In the genomic region with DNA sequence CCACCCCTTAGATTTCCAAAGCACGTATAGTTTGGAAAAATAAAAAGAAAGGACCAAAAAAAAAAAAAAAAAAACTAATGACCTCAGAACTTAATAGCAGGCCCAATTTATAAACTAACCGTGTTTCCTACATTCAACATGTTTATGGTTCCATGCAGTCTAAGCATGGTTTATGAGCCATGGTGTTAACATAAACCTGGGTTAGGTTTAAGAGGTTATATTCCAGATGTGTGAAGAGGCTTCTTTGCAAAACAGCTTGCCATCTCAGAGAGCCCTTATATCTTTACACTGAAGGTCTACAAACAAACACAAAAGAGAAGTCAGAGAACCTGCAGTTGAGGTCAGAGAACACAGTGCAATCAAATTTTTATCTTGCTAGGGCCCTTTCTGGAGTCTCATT, we compare ENCODE assay signal across 40 cellular contexts. TPM values are rescaled to one million over a fixed set of nuclear protein-coding genes. Genes with fewer than 3 reads are reported as not detected.
"Had no signal": no experiment of that assay in that cellular context is flagged by ENCODE, and none has a peak within 500 bp of the region (broad histone marks: within the 10 kb centered on the region; RNA-seq: fewer than 3 reads in every experiment).

No MANE protein-coding gene starts in this region.

- H3K4me1 ChIP-seq: adrenal gland, ascending aorta, body of pancreas, breast epithelium had no signal

- H3K4me1 Mint-ChIP-seq: activated naive CD4-positive, alpha-beta T cell treated with anti-CD3 and anti-CD28 coated beads, Interleukin-2, amount 10 ng/mL, durations not matched to agents 7 days and 5 days; activated naive CD4-positive, alpha-beta T cell treated with anti-CD3 and anti-CD28 coated beads, Interleukin-2, amount 50 U/mL, for 24 hours; activated naive CD8-positive, alpha-beta T cell treated with anti-CD3 and anti-CD28 coated beads for 36 hours; activated naive CD8-positive, alpha-beta T cell treated with anti-CD3 and anti-CD28 coated beads, Interleukin-2, amount 10 ng/mL, durations not matched to agents 7 days and 5 days; activated naive CD8-positive, alpha-beta T cell treated with anti-CD3 and anti-CD28 coated beads, Interleukin-2, amount 50 U/mL, for 24 hours; activated T-helper 17 cell treated with anti-CD3 and anti-CD28 coated beads, Interleukin-2, amount 50 U/mL, for 72 hours; brain; central memory CD8-positive, alpha-beta T cell had no signal

- H3K27ac ChIP-seq: adrenal gland, ascending aorta, body of pancreas, brain microvascular endothelial cell, breast epithelium, cardiac muscle cell had no signal

- H3K9me3 ChIP-seq: adrenal gland, ascending aorta, body of pancreas, breast epithelium had no signal

- DNase-seq: activated effector memory CD4-positive, alpha-beta T cell treated with anti-CD3 and anti-CD28 coated beads, Interleukin-2, amount 50 U/mL, for 16 hours; activated effector memory CD4-positive, alpha-beta T cell treated with Interleukin-2 at 50 U/mL for 16 hours; activated gamma-delta T cell; activated gamma-delta T cell treated with Interleukin-2 at 50 U/mL for 16 hours; activated naive CD4-positive, alpha-beta T cell; activated naive CD4-positive, alpha-beta T cell treated with anti-CD3 and anti-CD28 coated beads for 36 hours; activated naive CD4-positive, alpha-beta T cell treated with anti-CD3 and anti-CD28 coated beads, Interleukin-2, amount 10 ng/mL, durations not matched to agents 7 days and 5 days; activated naive CD4-positive, alpha-beta T cell treated with anti-CD3 and anti-CD28 coated beads, Interleukin-2, amount 50 U/mL, for 16 hours; activated naive CD4-positive, alpha-beta T cell treated with Interleukin-2 at 50 U/mL for 16 hours; activated naive CD8-positive, alpha-beta T cell treated with anti-CD3 and anti-CD28 coated beads for 36 hours; activated naive CD8-positive, alpha-beta T cell treated with anti-CD3 and anti-CD28 coated beads, Interleukin-2, amount 10 ng/mL, durations not matched to agents 7 days and 5 days; activated naive CD8-positive, alpha-beta T cell treated with anti-CD3 and anti-CD28 coated beads, Interleukin-2, amount 50 U/mL, for 24 hours; activated T-cell treated with anti-CD3 and anti-CD28 coated beads for 4 hours; activated T-cell treated with anti-CD3 and anti-CD28 coated beads, Interleukin-2, amount 50 U/mL, for 1 hour; activated T-cell treated with anti-CD3 and anti-CD28 coated beads, Interleukin-2, amount 50 U/mL, for 24 hours; activated T-cell treated with anti-CD3 and anti-CD28 coated beads, Interleukin-2, amount 50 U/mL, for 4 hours; activated T-cell treated with anti-CD3 and anti-CD28 coated beads, Interleukin-2, amount 50 U/mL, for 48 hours; activated T-cell treated with anti-CD3 and anti-CD28 coated beads, Interleukin-2, amount 50 U/mL, for 72 hours; adrenal gland; amniotic stem cell; amygdala; anterior cingulate cortex; aorta; body of pancreas; brain microvascular endothelial cell; caudate nucleus; central memory CD4-positive, alpha-beta T cell had no signal

- H3K9me3 Mint-ChIP-seq: activated naive CD4-positive, alpha-beta T cell treated with anti-CD3 and anti-CD28 coated beads for 36 hours; activated naive CD4-positive, alpha-beta T cell treated with anti-CD3 and anti-CD28 coated beads, Interleukin-2, amount 10 ng/mL, durations not matched to agents 7 days and 5 days; activated naive CD4-positive, alpha-beta T cell treated with anti-CD3 and anti-CD28 coated beads, Interleukin-2, amount 50 U/mL, for 24 hours; activated naive CD4-positive, alpha-beta T cell treated with anti-CD3 and anti-CD28 coated beads, Interleukin-2, amount 50 U/mL, for 72 hours; activated naive CD8-positive, alpha-beta T cell treated with anti-CD3 and anti-CD28 coated beads for 36 hours; activated naive CD8-positive, alpha-beta T cell treated with anti-CD3 and anti-CD28 coated beads, Interleukin-2, amount 10 ng/mL, durations not matched to agents 7 days and 5 days; activated naive CD8-positive, alpha-beta T cell treated with anti-CD3 and anti-CD28 coated beads, Interleukin-2, amount 50 U/mL, for 24 hours; activated T-cell treated with anti-CD3 and anti-CD28 coated beads, Interleukin-2, amount 50 U/mL, for 24 hours; activated T-cell treated with anti-CD3 and anti-CD28 coated beads, Interleukin-2, amount 50 U/mL, for 4 hours; activated T-cell treated with anti-CD3 and anti-CD28 coated beads, Interleukin-2, amount 50 U/mL, for 72 hours; activated T-helper 1 cell treated with anti-CD3 and anti-CD28 coated beads, Interleukin-12 subunit alpha, Interleukin-12 subunit beta, Interleukin-2, Interleukin-4 antibody, amounts not matched to agents 30 ng/mL and 10 ng/mL and 1 ng/mL, durations not matched to agents 14 hours and 24 hours and 36 hours; activated T-helper 17 cell treated with anti-CD3 and anti-CD28 coated beads, Interleukin-2, amount 50 U/mL, for 72 hours; activated T-helper 2 cell treated with anti-CD3 and anti-CD28 coated beads, Interferon-gamma antibody, Interleukin-2, Interleukin-4, amounts not matched to agents 10 μg/mL and 5 μg/mL and 100 μg/mL, durations not matched to agents 14 hours and 24 hours and 36 hours; brain; central memory CD8-positive, alpha-beta T cell had no signal

- H3K27me3 ChIP-seq: adrenal gland, ascending aorta, body of pancreas, brain microvascular endothelial cell, breast epithelium, cardiac muscle cell had no signal

- H3K4me3 Mint-ChIP-seq: activated naive CD4-positive, alpha-beta T cell treated with anti-CD3 and anti-CD28 coated beads for 36 hours; activated naive CD4-positive, alpha-beta T cell treated with anti-CD3 and anti-CD28 coated beads, Interleukin-2, amount 10 ng/mL, durations not matched to agents 7 days and 5 days; activated naive CD4-positive, alpha-beta T cell treated with anti-CD3 and anti-CD28 coated beads, Interleukin-2, amount 50 U/mL, for 24 hours; activated naive CD8-positive, alpha-beta T cell; activated naive CD8-positive, alpha-beta T cell treated with anti-CD3 and anti-CD28 coated beads for 36 hours; activated naive CD8-positive, alpha-beta T cell treated with anti-CD3 and anti-CD28 coated beads, Interleukin-2, amount 10 ng/mL, durations not matched to agents 7 days and 5 days; activated naive CD8-positive, alpha-beta T cell treated with anti-CD3 and anti-CD28 coated beads, Interleukin-2, amount 50 U/mL, for 24 hours; activated T-cell treated with anti-CD3 and anti-CD28 coated beads, Interleukin-2, amount 50 U/mL, for 24 hours; activated T-cell treated with anti-CD3 and anti-CD28 coated beads, Interleukin-2, amount 50 U/mL, for 4 hours; activated T-cell treated with anti-CD3 and anti-CD28 coated beads, Interleukin-2, amount 50 U/mL, for 72 hours; activated T-helper 1 cell treated with anti-CD3 and anti-CD28 coated beads, Interleukin-12 subunit alpha, Interleukin-12 subunit beta, Interleukin-2, Interleukin-4 antibody, amounts not matched to agents 30 ng/mL and 10 ng/mL and 1 ng/mL, durations not matched to agents 14 hours and 24 hours and 36 hours; activated T-helper 17 cell treated with anti-CD3 and anti-CD28 coated beads, Interleukin-2, amount 50 U/mL, for 72 hours; brain; central memory CD8-positive, alpha-beta T cell had no signal

- H3K27ac Mint-ChIP-seq: activated naive CD4-positive, alpha-beta T cell treated with anti-CD3 and anti-CD28 coated beads for 36 hours; activated naive CD4-positive, alpha-beta T cell treated with anti-CD3 and anti-CD28 coated beads, Interleukin-2, amount 10 ng/mL, durations not matched to agents 7 days and 5 days; activated naive CD4-positive, alpha-beta T cell treated with anti-CD3 and anti-CD28 coated beads, Interleukin-2, amount 50 U/mL, for 24 hours; activated naive CD4-positive, alpha-beta T cell treated with anti-CD3 and anti-CD28 coated beads, Interleukin-2, amount 50 U/mL, for 72 hours; activated naive CD8-positive, alpha-beta T cell; activated naive CD8-positive, alpha-beta T cell treated with anti-CD3 and anti-CD28 coated beads for 36 hours; activated naive CD8-positive, alpha-beta T cell treated with anti-CD3 and anti-CD28 coated beads, Interleukin-2, amount 10 ng/mL, durations not matched to agents 7 days and 5 days; activated naive CD8-positive, alpha-beta T cell treated with anti-CD3 and anti-CD28 coated beads, Interleukin-2, amount 50 U/mL, for 24 hours; activated T-cell treated with anti-CD3 and anti-CD28 coated beads, Interleukin-2, amount 50 U/mL, for 24 hours; activated T-cell treated with anti-CD3 and anti-CD28 coated beads, Interleukin-2, amount 50 U/mL, for 72 hours; activated T-helper 1 cell treated with anti-CD3 and anti-CD28 coated beads, Interleukin-12 subunit alpha, Interleukin-12 subunit beta, Interleukin-2, Interleukin-4 antibody, amounts not matched to agents 30 ng/mL and 10 ng/mL and 1 ng/mL, durations not matched to agents 14 hours and 24 hours and 36 hours; activated T-helper 17 cell treated with anti-CD3 and anti-CD28 coated beads, Interleukin-2, amount 50 U/mL, for 72 hours; activated T-helper 2 cell treated with anti-CD3 and anti-CD28 coated beads, Interferon-gamma antibody, Interleukin-2, Interleukin-4, amounts not matched to agents 10 μg/mL and 5 μg/mL and 100 μg/mL, durations not matched to agents 14 hours and 24 hours and 36 hours; brain had no signal

- H3K36me3 Mint-ChIP-seq: activated naive CD4-positive, alpha-beta T cell treated with anti-CD3 and anti-CD28 coated beads, Interleukin-2, amount 10 ng/mL, durations not matched to agents 7 days and 5 days; activated naive CD4-positive, alpha-beta T cell treated with anti-CD3 and anti-CD28 coated beads, Interleukin-2, amount 50 U/mL, for 24 hours; activated naive CD4-positive, alpha-beta T cell treated with anti-CD3 and anti-CD28 coated beads, Interleukin-2, amount 50 U/mL, for 72 hours; activated naive CD8-positive, alpha-beta T cell treated with anti-CD3 and anti-CD28 coated beads, Interleukin-2, amount 10 ng/mL, durations not matched to agents 7 days and 5 days had no signal

- H3K36me3 ChIP-seq: adrenal gland, brain microvascular endothelial cell, breast epithelium, cardiac muscle cell had no signal

- H3K27me3 Mint-ChIP-seq: activated naive CD4-positive, alpha-beta T cell treated with anti-CD3 and anti-CD28 coated beads, Interleukin-2, amount 50 U/mL, for 24 hours; activated naive CD8-positive, alpha-beta T cell; activated T-helper 17 cell treated with anti-CD3 and anti-CD28 coated beads, Interleukin-2, amount 50 U/mL, for 72 hours; brain had no signal

- H3K4me3 ChIP-seq: adrenal gland, ascending aorta, body of pancreas, breast epithelium, cardiac muscle cell had no signal

- FAIRE-seq: astrocyte, bronchial epithelial cell had no signal

RNA-seq across cellular contexts. Expression of gene PLAC9, which starts 38.3 kb away (rescaled TPM):
- total RNA-seq: activated naive CD4-positive, alpha-beta T cell treated with anti-CD3 and anti-CD28 coated beads for 36 hours; activated naive CD4-positive, alpha-beta T cell treated with anti-CD3 and anti-CD28 coated beads, Interleukin-2, amount 50 U/mL, for 72 hours; activated naive CD8-positive, alpha-beta T cell treated with anti-CD3 and anti-CD28 coated beads for 36 hours; activated naive CD8-positive, alpha-beta T cell treated with anti-CD3 and anti-CD28 coated beads, Interleukin-2, amount 10 ng/mL, durations not matched to agents 7 days and 5 days; activated T-cell treated with anti-CD3 and anti-CD28 coated beads, Interleukin-2, amount 50 U/mL, for 4 hours; activated T-cell treated with anti-CD3 and anti-CD28 coated beads, Interleukin-2, amount 50 U/mL, for 72 hours; activated T-helper 1 cell treated with anti-CD3 and anti-CD28 coated beads, Interleukin-12 subunit alpha, Interleukin-12 subunit beta, Interleukin-2, Interleukin-4 antibody, amounts not matched to agents 30 ng/mL and 10 ng/mL and 1 ng/mL, durations not matched to agents 14 hours and 24 hours and 36 hours; activated T-helper 17 cell treated with anti-CD3 and anti-CD28 coated beads, Interleukin-2, amount 50 U/mL, for 72 hours; activated T-helper 2 cell treated with anti-CD3 and anti-CD28 coated beads, Interferon-gamma antibody, Interleukin-2, Interleukin-4, amounts not matched to agents 10 μg/mL and 5 μg/mL and 100 μg/mL, durations not matched to agents 14 hours and 24 hours and 36 hours; bronchial epithelial cell; cardiac muscle cell had no signal
